Comparison of ENCODE assay signal across 14 cellular contexts in the genomic region with DNA sequence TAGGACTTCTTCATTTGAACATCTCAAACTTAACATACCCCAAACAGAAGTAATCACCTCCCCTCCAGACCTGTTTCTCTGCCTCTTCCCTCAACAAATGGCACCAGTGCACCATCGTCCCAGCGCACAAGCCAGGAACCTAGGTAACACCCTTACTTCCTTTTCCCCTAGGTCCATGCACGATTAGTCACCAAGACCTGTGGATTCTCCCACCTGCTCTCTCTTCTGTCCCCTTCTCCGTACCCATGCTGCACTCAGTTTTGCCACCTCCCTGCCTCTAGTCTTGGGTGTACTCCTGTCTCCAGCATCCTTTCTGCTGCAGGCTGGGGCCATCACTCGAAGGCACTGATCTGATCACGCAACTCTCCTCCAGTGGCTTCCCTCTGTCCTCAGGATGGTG. TPM values are rescaled to one million over a fixed set of nuclear protein-coding genes. Genes with fewer than 3 reads are reported as not detected.
A peak's percentile ranks its signal among the peaks of the same experiment; 100 is the strongest.
DNase-seq lines count a peak whose midpoint lies in the region; ATAC-seq and TF ChIP-seq lines count a peak whose summit lies in the region.
"Had no signal": no experiment of that assay in that cellular context is flagged by ENCODE, and none has a peak within 500 bp of the region (broad histone marks: within the 10 kb centered on the region; RNA-seq: fewer than 3 reads in every experiment).

No MANE protein-coding gene starts in this region.

- peak overlapping the region; percentile 38 for H3K4ac ChIP-seq in trophoblast cell (ENCODE audit: low read depth, low read length)

- H3K27ac Mint-ChIP-seq in MCF 10A (ENCODE audit: low read depth, unreplicated experiment) = peak overlapping the region; percentile 14
- peak overlapping the region; percentile 12 for H3K27ac Mint-ChIP-seq in central memory CD8-positive, alpha-beta T cell (ENCODE audit: low read depth)
- H3K27ac Mint-ChIP-seq: B cell; CD8-positive, alpha-beta T cell had no signal

- no peak overlapping the region for H4K91ac ChIP-seq in trophoblast cell (ENCODE audit: low read depth, low read length)

- H2BK120ac ChIP-seq in trophoblast cell (ENCODE audit: insufficient read depth, low read length, poor library complexity) = no peak overlapping the region

- TF ChIP-seq POLR2A in breast epithelium (IDR thresholded peaks at IDR 0.05) = no peak

- no peak overlapping the region for H3K4me3 ChIP-seq in breast epithelium
- H3K4me3 ChIP-seq in Loucy (ENCODE audit: low read length, poor library complexity, severe bottlenecking) = no peak overlapping the region
- H3K4me3 ChIP-seq in trophoblast cell (ENCODE audit: low read depth, low read length) = no peak overlapping the region

- H2AFZ ChIP-seq in Loucy (ENCODE audit: low read length) = no peak overlapping the region
- no peak overlapping the region for H2AFZ ChIP-seq in trophoblast cell (ENCODE audit: insufficient read depth, low read length, poor library complexity)

- no peak overlapping the region for H3K18ac ChIP-seq in trophoblast cell (ENCODE audit: low read length)

- H3K36me3 ChIP-seq in breast epithelium = no peaks in the 10 kb centered on the region
- H3K36me3 ChIP-seq in Loucy (ENCODE audit: insufficient read depth, low read length) = peaks cover 15% of the 10 kb centered on the region; the same call in 1 of the 2 replicates
- H3K36me3 ChIP-seq in trophoblast cell (ENCODE audit: control insufficient read depth in 1 of 2, insufficient read depth in 2 of 2, low read length in 2 of 2) = peaks cover 33 to 51% of the 10 kb centered on the region in 2 experiments

- no peak for DNase-seq in MCF 10A (ENCODE audit: unreplicated experiment)
- DNase-seq in breast epithelium (ENCODE audit: low spot score in 2 of 2) = no peak
- no peak for DNase-seq in central memory CD8-positive, alpha-beta T cell (ENCODE audit: low spot score in 2 of 2)
- DNase-seq in trophoblast cell = no peak
- no peak for DNase-seq in NCI-H1092 (lab: John Stamatoyannopoulos, UW)
- DNase-seq in DMS114 treated with DMSO at 0.1 percent for 48 hours (lab: John Stamatoyannopoulos, UW; ENCODE audit: unreplicated experiment) = no peak
- DNase-seq: CD8-positive, alpha-beta T cell; NCI-H1417; NCI-H2029; NCI-H510A; SIG-M5 had no signal

- H3K79me1 ChIP-seq in trophoblast cell (ENCODE audit: low read length) = peaks cover 12% of the 10 kb centered on the region

- H3K9ac ChIP-seq in Loucy (ENCODE audit: low read depth, low read length, poor library complexity, severe bottlenecking) (no peak overlapping the region), trophoblast cell (ENCODE audit: low read length) (no peak overlapping the region)

- no CpG with 5 or more reads among the region's 6 CpGs for WGBS in trophoblast cell (ENCODE audit: extremely low coverage, insufficient coverage, insufficient read length)

- H4K12ac ChIP-seq in trophoblast cell (ENCODE audit: low read depth, low read length) = no peak overlapping the region

- H3K4me2 ChIP-seq in Loucy (ENCODE audit: low read depth, low read length, poor library complexity, severe bottlenecking) = peak overlapping the region; percentile 97
- H3K4me2 ChIP-seq in trophoblast cell (ENCODE audit: low read length) = no peak overlapping the region

- H3K27me3 ChIP-seq in breast epithelium = no peaks in the 10 kb centered on the region
- H3K27me3 ChIP-seq in Loucy (ENCODE audit: insufficient read depth, low read length, poor library complexity, severe bottlenecking) = peaks cover 10% of the 10 kb centered on the region
- H3K27me3 ChIP-seq in trophoblast cell (ENCODE audit: insufficient read depth, low read length) = no peaks in the 10 kb centered on the region

- H2AK5ac ChIP-seq in trophoblast cell (ENCODE audit: low read length) = no peak overlapping the region

- peaks cover 48% of the 10 kb centered on the region for H4K20me1 ChIP-seq in Loucy (ENCODE audit: insufficient read depth, low read length, poor library complexity, severe bottlenecking)

- H3K9me3 Mint-ChIP-seq in MCF 10A (ENCODE audit: unreplicated experiment) = no peaks in the 10 kb centered on the region
- no peaks in the 10 kb centered on the region for H3K9me3 Mint-ChIP-seq in central memory CD8-positive, alpha-beta T cell

- H3K9me2 ChIP-seq in Loucy (replicated peaks; ENCODE audit: low read depth, low read length) = no peaks in the 10 kb centered on the region

- no peak overlapping the region for H2BK12ac ChIP-seq in trophoblast cell (ENCODE audit: low read length)

- peaks cover 38% of the 10 kb centered on the region for H3K36me3 Mint-ChIP-seq in MCF 10A (ENCODE audit: insufficient read depth, unreplicated experiment)
- peaks cover 23% of the 10 kb centered on the region for H3K36me3 Mint-ChIP-seq in central memory CD8-positive, alpha-beta T cell (ENCODE audit: insufficient read depth)

- intact Hi-C loops in MCF 10A (cut with micrococcal nuclease) = loop anchor here (5.0 kb wide), 1 partner anchor 44 kb away; a partner anchor contains a TSS
- intact Hi-C loops in breast epithelium (cut with DNase I; ENCODE audit: low total_unique reads) = no loop called here

- H3K27me3 Mint-ChIP-seq in MCF 10A (ENCODE audit: insufficient read depth, unreplicated experiment) = no peaks in the 10 kb centered on the region
- no peaks in the 10 kb centered on the region for H3K27me3 Mint-ChIP-seq in central memory CD8-positive, alpha-beta T cell
- H3K27me3 Mint-ChIP-seq: B cell had no signal

- no peak for ATAC-seq in central memory CD8-positive, alpha-beta T cell (replicated peaks; ENCODE audit: extremely low read depth, poor library complexity, severe bottlenecking)
- ATAC-seq: CD8-positive, alpha-beta T cell; HepG2 had no signal

- H3K4me3 Mint-ChIP-seq in MCF 10A (ENCODE audit: unreplicated experiment) = no peak overlapping the region
- H3K4me3 Mint-ChIP-seq in central memory CD8-positive, alpha-beta T cell = no peak overlapping the region
- H3K4me3 Mint-ChIP-seq: B cell had no signal

- no peak overlapping the region for H2BK5ac ChIP-seq in trophoblast cell (ENCODE audit: low read depth, low read length, poor library complexity)

- no peak for TF ChIP-seq CTCF in MCF 10A (IDR thresholded peaks at IDR 0.05; ENCODE audit: unreplicated experiment)
- no peak for TF ChIP-seq CTCF in breast epithelium (IDR thresholded peaks at IDR 0.05)
- no peak for TF ChIP-seq CTCF in Loucy (conservative IDR thresholded peaks at IDR 0.05; ENCODE audit: low read length)

- H4K8ac ChIP-seq in trophoblast cell (ENCODE audit: low read depth, low read length) = no peak overlapping the region

- CTCF ChIA-PET in MCF 10A (lab: Yijun Ruan, JAX) = interaction anchor here (0.8 to 1.0 kb wide), 2 partner anchors 44 to 551 kb away, joined by 3 to 4 read pairs; no protein-coding TSS in a partner anchor

- H3K9me3 ChIP-seq in breast epithelium (no peaks in the 10 kb centered on the region), Loucy (ENCODE audit: insufficient read depth, low read depth, low read length) (no peaks in the 10 kb centered on the region), trophoblast cell (ENCODE audit: insufficient read depth, low read depth, low read length) (peaks cover 2% of the 10 kb centered on the region)

- BruUV-seq in MCF 10A (replicated peaks; lab: Mats Ljungman, UMichigan) = no TSS peak

- no peak overlapping the region for H3K23ac ChIP-seq in trophoblast cell (ENCODE audit: low read length)

- H3K27ac ChIP-seq in breast epithelium = no peak overlapping the region
- H3K27ac ChIP-seq in trophoblast cell (ENCODE audit: low read depth, low read length) = no peak overlapping the region

- H3K4me1 ChIP-seq in breast epithelium (peaks cover 0 to 3% of the 10 kb centered on the region in 2 donors), Loucy (ENCODE audit: insufficient read depth, low read length, poor library complexity, severe bottlenecking) (peaks cover 33% of the 10 kb centered on the region), trophoblast cell (ENCODE audit: control insufficient read depth in 1 of 2, insufficient read depth in 2 of 2, low read length in 2 of 2) (peaks cover 0 to 10% of the 10 kb centered on the region in 2 experiments)

- H3K4me1 Mint-ChIP-seq in MCF 10A (ENCODE audit: insufficient read depth, unreplicated experiment) = peaks cover 29% of the 10 kb centered on the region
- peaks cover 46% of the 10 kb centered on the region for H3K4me1 Mint-ChIP-seq in central memory CD8-positive, alpha-beta T cell

- no peaks in the 10 kb centered on the region for H3F3A ChIP-seq in Loucy (ENCODE audit: low read depth)

- peaks cover 94% of the 10 kb centered on the region for H3K79me2 ChIP-seq in Loucy (ENCODE audit: insufficient read depth, low read length)
- H3K79me2 ChIP-seq in trophoblast cell (ENCODE audit: control insufficient read depth, insufficient read depth, low read length, poor library complexity) = peaks cover 22% of the 10 kb centered on the region

- H3K14ac ChIP-seq in trophoblast cell (ENCODE audit: low read length) = no peak overlapping the region

- POLR2A ChIA-PET in MCF 10A (lab: Yijun Ruan, JAX) = no interaction called here

RNA-seq across cellular contexts. Expression of a gene that starts 3.2 kb away (rescaled TPM):
- total RNA-seq in MCF 10A (2022) (68.5 and 71.1 TPM in 2 replicates), breast epithelium (10 to 100 TPM; 18.1 to 30.8 (median 30.7) TPM)
- polyA plus RNA-seq in trophoblast cell (2013) = 26.2 and 26.6 TPM in 2 replicates

RNA-seq across cellular contexts. Expression of a gene that starts 3.3 kb away (rescaled TPM):
- total RNA-seq in MCF 10A (2022) = 618 and 642 TPM in 2 replicates
- total RNA-seq in breast epithelium = 100 to 1,000 TPM; 355 to 425 (median 400) TPM
- polyA plus RNA-seq in trophoblast cell (2013) = 813 and 830 TPM in 2 replicates

RNA-seq across cellular contexts. Expression of a gene that starts 45.3 kb away (rescaled TPM):
- total RNA-seq in MCF 10A (2022) (62.6 and 68.5 TPM in 2 replicates), breast epithelium (1 to 10 TPM in 2 of 3 donors, under 1 TPM in 1; 0.80 to 7.2 (median 6.7) TPM)
- polyA plus RNA-seq in trophoblast cell (2013) = 23.7 and 24.1 TPM in 2 replicates
